ENCODE assay signal across 8 cellular contexts in the genomic region with DNA sequence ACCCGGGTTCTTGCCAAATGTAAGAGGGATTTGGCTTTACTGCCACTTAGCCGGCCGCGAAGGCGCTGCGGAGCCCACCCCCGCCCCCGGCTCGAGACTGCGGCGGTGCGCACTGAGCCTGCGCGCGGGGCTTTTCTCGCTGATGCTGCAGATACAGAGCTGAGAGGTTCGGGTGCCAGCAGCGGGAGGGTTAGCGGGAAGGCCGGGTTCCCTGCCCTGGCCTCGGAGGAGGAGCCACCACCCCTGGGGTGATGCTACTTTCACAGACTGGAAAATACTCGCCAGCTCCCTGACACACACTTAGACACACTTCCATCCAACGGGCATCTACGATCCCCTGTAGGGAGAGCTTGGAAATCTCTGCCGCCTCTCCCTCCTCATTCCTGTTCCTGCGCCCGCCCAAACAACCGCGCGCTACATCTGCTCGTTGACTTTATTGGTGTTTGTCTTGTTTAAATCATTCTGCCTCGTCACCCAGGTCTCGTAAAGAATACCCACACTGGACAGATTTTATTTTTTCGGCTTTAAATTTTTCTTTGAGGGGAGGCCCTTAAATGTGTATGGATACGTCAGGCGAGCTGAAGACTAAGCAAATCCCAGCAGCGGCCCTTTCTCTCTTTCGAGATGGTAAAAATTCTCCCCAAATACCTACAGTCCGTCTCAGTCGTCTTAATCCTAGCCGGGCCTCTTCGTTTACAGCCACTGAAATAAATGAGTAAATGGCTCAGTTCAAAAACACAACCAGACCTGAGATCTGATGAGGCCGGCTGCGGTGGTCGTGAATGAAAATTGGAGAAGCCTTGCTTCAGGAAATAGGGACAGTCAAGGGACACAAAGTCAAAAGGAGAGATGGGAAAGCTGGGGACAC. TPM values are rescaled to one million over a fixed set of nuclear protein-coding genes. Genes with fewer than 3 reads are reported as not detected.
DNase-seq lines count a peak whose midpoint lies in the region; ATAC-seq and TF ChIP-seq lines count a peak whose summit lies in the region.

No MANE protein-coding gene starts in this region.

- H3K9me3 ChIP-seq in CD4-positive, alpha-beta memory T cell (ENCODE audit: control insufficient read depth in 1 of 2, low read length in 2 of 2), result no peaks in the 10 kb centered on the region
- H3K9me3 ChIP-seq in iPS-18a (ENCODE audit: control insufficient read depth, low read depth, low read length) (no peaks in the 10 kb centered on the region), skeletal muscle tissue (ENCODE audit: control insufficient read depth in 3 of 3, low read length in 3 of 3) (no peaks in the 10 kb centered on the region)

- peak overlapping the region in 7 of 8 donors; percentile 10 to 80 (median 45) for H3K4me3 Mint-ChIP-seq in CD4-positive, alpha-beta memory T cell

- TF ChIP-seq CTCF in astrocyte of the spinal cord (IDR thresholded peaks at IDR 0.05; ENCODE audit: low read depth, low read length), result no peak

- H3K4me1 ChIP-seq in CD4-positive, alpha-beta memory T cell (ENCODE audit: insufficient read depth, low read length), result no peaks in the 10 kb centered on the region
- H3K4me1 ChIP-seq in iPS-18a (ENCODE audit: control insufficient read depth, low read depth, low read length), result peaks cover 8% of the 10 kb centered on the region
- peaks cover 35 to 37% (median 37%) of the 10 kb centered on the region in 3 donors for H3K4me1 ChIP-seq in skeletal muscle tissue (ENCODE audit: control insufficient read depth in 3 of 3, insufficient read depth in 3 of 3, low read length in 3 of 3)

- peaks cover 29 to 30% of the 10 kb centered on the region in 2 donors for H3K27me3 Mint-ChIP-seq in CD4-positive, alpha-beta memory T cell

- H3K27me3 ChIP-seq in CD4-positive, alpha-beta memory T cell (ENCODE audit: insufficient read depth, low read length), result peaks cover 3% of the 10 kb centered on the region
- H3K27me3 ChIP-seq in iPS-18a (ENCODE audit: control insufficient read depth, insufficient read depth, low read length), result peaks cover 40% of the 10 kb centered on the region
- H3K27me3 ChIP-seq in skeletal muscle tissue (ENCODE audit: control insufficient read depth in 3 of 3, insufficient read depth in 3 of 3, low read length in 3 of 3), result peaks cover 46 to 56% (median 48%) of the 10 kb centered on the region in 3 donors

- no peaks in the 10 kb centered on the region for H3K36me3 ChIP-seq in CD4-positive, alpha-beta memory T cell (ENCODE audit: insufficient read depth, low read length)
- H3K36me3 ChIP-seq in iPS-18a (ENCODE audit: control insufficient read depth, low read depth, low read length) (no peaks in the 10 kb centered on the region), skeletal muscle tissue (ENCODE audit: control insufficient read depth in 3 of 3, insufficient read depth in 3 of 3, low read length in 3 of 3) (no peaks in the 10 kb centered on the region)

- H3K4me1 Mint-ChIP-seq in CD4-positive, alpha-beta memory T cell, result peaks cover 4 to 43% (median 31%) of the 10 kb centered on the region in 4 donors

- ATAC-seq in HG03469 (IDR thresholded peaks at IDR 0.05; ENCODE audit: unreplicated experiment), result no peak
- no peak for ATAC-seq in HG02623 (IDR thresholded peaks at IDR 0.05; ENCODE audit: unreplicated experiment)

- intact Hi-C loops in CD4-positive, alpha-beta memory T cell (cut with micrococcal nuclease), result no loop called here

- no peak overlapping the region for H3K27ac ChIP-seq in CD4-positive, alpha-beta memory T cell (ENCODE audit: low read depth, low read length)
- no peak overlapping the region for H3K27ac ChIP-seq in iPS-18a (ENCODE audit: low read length)
- H3K27ac ChIP-seq in skeletal muscle tissue (ENCODE audit: low read depth, low read length), result no peak overlapping the region

- no peak overlapping the region for H3K4me3 ChIP-seq in CD4-positive, alpha-beta memory T cell (ENCODE audit: low read length in 2 of 2)
- H3K4me3 ChIP-seq in astrocyte of the spinal cord (ENCODE audit: low read depth, low read length), result peak overlapping the region; percentile 54
- H3K4me3 ChIP-seq in iPS-18a (ENCODE audit: low read length), result peak overlapping the region; percentile 85
- H3K4me3 ChIP-seq in skeletal muscle tissue (ENCODE audit: low read length in 3 of 3), result peak overlapping the region; percentile 57 to 75 (median 64)

- H3K9ac ChIP-seq in iPS-18a (ENCODE audit: low read length) (peak overlapping the region; percentile 47), skeletal muscle tissue (ENCODE audit: low read depth in 1 of 3, low read length in 3 of 3) (no peak overlapping the region)

- DNase-seq in CD4-positive, alpha-beta memory T cell, result no peak
- DNase-seq in HK-2 (ENCODE audit: unreplicated experiment) (peak; percentile 76), astrocyte of the spinal cord (ENCODE audit: low read depth, low spot score) (no peak), GOT3 (lab: John Stamatoyannopoulos, UW) (no peak)

- peaks cover 0 to 13% (median 5%) of the 10 kb centered on the region in 8 donors for H3K9me3 Mint-ChIP-seq in CD4-positive, alpha-beta memory T cell

- in situ Hi-C loops in astrocyte of the spinal cord (cut with HindIII; ENCODE audit: low sequenced_read_pairs), result no loop called here

- peaks cover 0 to 3% of the 10 kb centered on the region in 2 donors for H3K36me3 Mint-ChIP-seq in CD4-positive, alpha-beta memory T cell

- POLR2A ChIA-PET in CD4-positive, alpha-beta memory T cell (lab: Charles Lee; ENCODE audit: partially characterized antibody), result no interaction called here

- CTCF ChIA-PET in CD4-positive, alpha-beta memory T cell (lab: Charles Lee; ENCODE audit: partially characterized antibody), result no interaction called here

- peak overlapping the region in 1 of 7 donors; percentile 29 for H3K27ac Mint-ChIP-seq in CD4-positive, alpha-beta memory T cell

RNA-seq across cellular contexts. Expression of gene PCDH7, which starts 1.9 kb away (rescaled TPM):
- total RNA-seq in CD4-positive, alpha-beta memory T cell, result not detected
- not detected for polyA plus RNA-seq in CD4-positive, alpha-beta memory T cell
- total RNA-seq in skeletal muscle tissue, result 33.4 TPM

Comparison
In these comparisons a context has a peak if more than half of its experiments do, and no peak if none do; other contexts are left out.
1. H3K4me3 ChIP-seq: peak in astrocyte of the spinal cord (single experiment), iPS-18a (single experiment) and skeletal muscle tissue (3 of 3); none in CD4-positive, alpha-beta memory T cell (0 of 2).
2. RNA of gene PCDH7, which starts 1.9 kb away (total RNA-seq): 33.4 TPM in skeletal muscle tissue (single experiment); not detected in CD4-positive, alpha-beta memory T cell; every median in the first group is over 10 times any median in the second.